1 cellular context compared by ENCODE assay signal in the genomic region with DNA sequence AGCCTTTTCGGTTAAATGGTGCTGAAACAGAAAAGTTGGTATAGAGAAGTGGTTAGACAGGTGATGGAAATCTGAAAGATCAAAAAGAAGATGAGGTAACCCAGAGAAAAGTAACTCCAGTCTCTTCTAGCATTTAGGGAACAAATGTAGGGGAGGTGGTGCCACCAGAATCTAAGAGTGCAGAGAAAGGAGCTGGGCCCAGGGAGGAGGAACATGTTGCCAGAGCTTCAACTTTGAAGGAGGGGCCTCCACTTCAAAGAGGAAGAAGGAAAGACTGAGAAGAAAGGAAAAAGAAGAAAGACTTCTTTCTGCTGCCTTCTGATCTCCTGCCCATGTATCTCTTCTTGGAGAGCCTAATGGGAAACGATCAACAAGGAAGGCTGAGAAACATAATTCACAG.
TF ChIP-seq lines count a peak whose summit lies in the region.

No MANE protein-coding gene starts in this region.

TF ChIP-seq in HCT116, 20 proteins besides CTCF, POLR2A, EP300 and RAD21 (continued from another document):
- no peak for TF ChIP-seq YY1 (IDR thresholded peaks at IDR 0.05; ENCODE audit: extremely low read depth, insufficient replicate concordance, low read depth, low read length)
- TF ChIP-seq JUND (IDR thresholded peaks at IDR 0.05) = no peak
- TF ChIP-seq, protein P1, sequence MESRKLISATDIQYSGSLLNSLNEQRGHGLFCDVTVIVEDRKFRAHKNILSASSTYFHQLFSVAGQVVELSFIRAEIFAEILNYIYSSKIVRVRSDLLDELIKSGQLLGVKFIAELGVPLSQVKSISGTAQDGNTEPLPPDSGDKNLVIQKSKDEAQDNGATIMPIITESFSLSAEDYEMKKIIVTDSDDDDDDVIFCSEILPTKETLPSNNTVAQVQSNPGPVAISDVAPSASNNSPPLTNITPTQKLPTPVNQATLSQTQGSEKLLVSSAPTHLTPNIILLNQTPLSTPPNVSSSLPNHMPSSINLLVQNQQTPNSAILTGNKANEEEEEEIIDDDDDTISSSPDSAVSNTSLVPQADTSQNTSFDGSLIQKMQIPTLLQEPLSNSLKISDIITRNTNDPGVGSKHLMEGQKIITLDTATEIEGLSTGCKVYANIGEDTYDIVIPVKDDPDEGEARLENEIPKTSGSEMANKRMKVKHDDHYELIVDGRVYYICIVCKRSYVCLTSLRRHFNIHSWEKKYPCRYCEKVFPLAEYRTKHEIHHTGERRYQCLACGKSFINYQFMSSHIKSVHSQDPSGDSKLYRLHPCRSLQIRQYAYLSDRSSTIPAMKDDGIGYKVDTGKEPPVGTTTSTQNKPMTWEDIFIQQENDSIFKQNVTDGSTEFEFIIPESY (IDR thresholded peaks at IDR 0.05; ENCODE audit: extremely low read depth, insufficient replicate concordance, low read length) = no peak
TF ChIP-seq in HCT116: peak in this region for 0.
